In genomic region chr3:49020335-49021212, GRCh38 we compare ENCODE assay signal across 8 cellular contexts. TPM values are rescaled to one million over a fixed set of nuclear protein-coding genes. Genes with fewer than 3 reads are reported as not detected.
DNase-seq lines count a peak whose midpoint lies in the region; ATAC-seq and TF ChIP-seq lines count a peak whose summit lies in the region.

No MANE protein-coding gene starts in this region.

- H3K4me1 ChIP-seq in HAP-1 (peaks cover 19% of the 10 kb centered on the region), Panc1 (ENCODE audit: control insufficient read depth, insufficient read depth, low read length) (peaks cover 25% of the 10 kb centered on the region), liver (ENCODE audit: control insufficient read depth in 4 of 4, insufficient read depth in 4 of 4, low read length in 3 of 4) (peaks cover 15 to 52% (median 40%) of the 10 kb centered on the region in 4 donors)

- H3K36me3 ChIP-seq in HAP-1 (replicated peaks): peaks cover 49% of the 10 kb centered on the region
- peaks cover 9% of the 10 kb centered on the region for H3K36me3 ChIP-seq in Panc1 (ENCODE audit: control insufficient read depth, insufficient read depth, low read length)
- peaks cover 0 to 29% (median 22%) of the 10 kb centered on the region in 4 donors for H3K36me3 ChIP-seq in liver (ENCODE audit: control insufficient read depth in 4 of 4, insufficient read depth in 3 of 4, low read depth in 1 of 4, low read length in 3 of 4)

- POLR2A ChIA-PET in Panc1 (lab: Charles Lee): interaction anchor here (0.6 to 0.8 kb wide), 2 partner anchors 31 to 39 kb away, joined by 3 to 6 read pairs; partner anchors contain the start of gene P4HTM

- DNase-seq in NCI-H526 (lab: John Stamatoyannopoulos, UW) (peak; percentile 48 to 71), NCI-H526 treated with DMSO at 0.1 percent for 48 hours (lab: John Stamatoyannopoulos, UW) (no peak), HAP-1 (ENCODE audit: low spot score in 2 of 2) (peak in 1 of 2 experiments; percentile 53), Panc1 (ENCODE audit: low read depth, low spot score) (no peak), chondrocyte (ENCODE audit: low spot score) (peak; percentile 86), NCI-H1694 (lab: John Stamatoyannopoulos, UW) (no peak)

- peaks cover 14% of the 10 kb centered on the region for H3K36me3 Mint-ChIP-seq in chondrocyte (ENCODE audit: low read depth)

- H3K27ac Mint-ChIP-seq in chondrocyte (ENCODE audit: unreplicated experiment): peak overlapping the region; percentile 92

- TSS peak; percentile 86 for BruUV-seq in Panc1 (replicated peaks; lab: Mats Ljungman, UMichigan)

- 1% methylated on average over 51 of the region's 51 CpGs for WGBS in liver

- TF ChIP-seq RAD21 in liver (IDR thresholded peaks at IDR 0.05): no peak

- H3K27ac ChIP-seq in Panc1 (ENCODE audit: low read length) (peak overlapping the region; percentile 97), liver (ENCODE audit: low read depth in 1 of 2, low read length in 2 of 2) (peak overlapping the region; percentile 97 to 99), temporal lobe (ENCODE audit: low read depth, low read length) (peak overlapping the region; percentile 92)

- peak overlapping the region; percentile 90 for H3K4me3 Mint-ChIP-seq in chondrocyte (ENCODE audit: unreplicated experiment)

- no peak for TF ChIP-seq CTCF in Panc1 (IDR thresholded peaks at IDR 0.05)
- TF ChIP-seq CTCF in chondrocyte (IDR thresholded peaks at IDR 0.05): no peak
- no peak for TF ChIP-seq CTCF in liver (IDR thresholded peaks at IDR 0.05; ENCODE audit: low read depth, low read length, missing input control)

- H3K27me3 ChIP-seq in HAP-1 (ENCODE audit: low read depth) (no peaks in the 10 kb centered on the region), Panc1 (ENCODE audit: control insufficient read depth, insufficient read depth, low read length) (no peaks in the 10 kb centered on the region), liver (ENCODE audit: control insufficient read depth in 4 of 4, insufficient read depth in 4 of 4, low read length in 3 of 4) (no peaks in the 10 kb centered on the region)

- ATAC-seq in Panc1: no peak

- intact Hi-C loops in Panc1 (cut with micrococcal nuclease; ENCODE audit: unreplicated experiment): no loop called here

- H3K9me3 ChIP-seq in HAP-1 (no peaks in the 10 kb centered on the region), Panc1 (ENCODE audit: control insufficient read depth, insufficient read depth, low read depth, low read length) (no peaks in the 10 kb centered on the region), liver (ENCODE audit: control insufficient read depth in 4 of 4, low read length in 3 of 4) (no peaks in the 10 kb centered on the region)

- peak overlapping the region; percentile 46 to 96 for H3K9ac ChIP-seq in liver (ENCODE audit: low read depth in 1 of 2, low read length in 2 of 2)

- no peaks in the 10 kb centered on the region for H3K9me3 Mint-ChIP-seq in chondrocyte (ENCODE audit: low read depth)

- in situ Hi-C loops in HAP-1 (cut with MboI; ENCODE audit: low sequenced_read_pairs): no loop called here
- in situ Hi-C loops in Panc1 (cut with HindIII; ENCODE audit: low pct_unique_long_range_greater_than_20kb, low sequenced_read_pairs): no loop called here

- peak overlapping the region; percentile 84 for H3K4me3 ChIP-seq in HAP-1
- peak overlapping the region; percentile 71 to 90 for H3K4me3 ChIP-seq in Panc1 (ENCODE audit: low read depth in 2 of 2, low read length in 2 of 2)
- H3K4me3 ChIP-seq in liver (ENCODE audit: low read depth in 1 of 3, low read length in 3 of 3): peak overlapping the region; percentile 58 to 92 (median 70)

- CTCF ChIA-PET in Panc1 (lab: Charles Lee): interaction anchor here (1.5 kb wide), 1 partner anchor 33 kb away, joined by 4 read pairs; no protein-coding TSS in a partner anchor

- H3K4me1 Mint-ChIP-seq in chondrocyte (ENCODE audit: low read depth): peaks cover 55% of the 10 kb centered on the region

- H3K27me3 Mint-ChIP-seq in chondrocyte (ENCODE audit: low read depth): no peaks in the 10 kb centered on the region

TF ChIP-seq in liver, 16 proteins besides CTCF, POLR2A, EP300 and RAD21:
- TF ChIP-seq REST (IDR thresholded peaks at IDR 0.05) (no peak), NR2F2 (IDR thresholded peaks at IDR 0.05) (peak; percentile 15)

RNA-seq across cellular contexts. Expression of gene NDUFAF3, which starts 1.3 kb away (rescaled TPM):
- total RNA-seq in Panc1 (2021; ENCODE audit: unreplicated experiment): 101 TPM
- 127 TPM for polyA plus RNA-seq in Panc1 (2012; ENCODE audit: insufficient read length)
- 60.4 to 74.3 TPM (median 69.2 TPM) in 3 replicates for total RNA-seq in chondrocyte
- total RNA-seq in liver: 10 to 100 TPM; 28.6 to 75.6 TPM
- 100 to 1,000 TPM in 1 of 2 donors, 10 to 100 TPM in 1; 68.4 to 107 TPM for polyA plus RNA-seq in liver
- 24.1 TPM for total RNA-seq in temporal lobe

RNA-seq across cellular contexts. Expression of gene DALRD3, which starts 2.2 kb away (rescaled TPM):
- total RNA-seq in Panc1 (2021; ENCODE audit: unreplicated experiment) (22.5 TPM), chondrocyte (18.3 to 29.7 TPM (median 21.5 TPM) in 3 replicates), liver (10 to 100 TPM in 1 of 2 donors, 1 to 10 TPM in 1; 7.9 to 10.6 TPM), temporal lobe (38.1 TPM)
- polyA plus RNA-seq in Panc1 (2012; ENCODE audit: insufficient read length): 39.5 TPM
- polyA plus RNA-seq in liver: 1 to 10 TPM; 8.6 to 9.9 TPM

RNA-seq across cellular contexts. Expression of gene IMPDH2, which starts 8.6 kb away (rescaled TPM):
- total RNA-seq in Panc1 (2021; ENCODE audit: unreplicated experiment) (149 TPM), chondrocyte (133 to 199 TPM (median 140 TPM) in 3 replicates), liver (100 to 1,000 TPM in 1 of 2 donors, 10 to 100 TPM in 1; 33.6 to 182 TPM), temporal lobe (98.1 TPM)
- polyA plus RNA-seq in Panc1 (2012; ENCODE audit: insufficient read length): 163 TPM
- 10 to 100 TPM; 20.9 to 45.8 TPM for polyA plus RNA-seq in liver

RNA-seq across cellular contexts. Expression of gene WDR6, which starts 13.4 kb away (rescaled TPM):
- total RNA-seq in Panc1 (2021; ENCODE audit: unreplicated experiment) (142 TPM), chondrocyte (164 to 222 TPM (median 168 TPM) in 3 replicates), liver (10 to 100 TPM; 43.9 to 50.9 TPM), temporal lobe (87.8 TPM)
- polyA plus RNA-seq in Panc1 (2012; ENCODE audit: insufficient read length): 141 TPM
- polyA plus RNA-seq in liver: 10 to 100 TPM; 29.4 to 50.1 TPM

RNA-seq across cellular contexts. Expression of gene P4HTM, which starts 30.5 kb away (rescaled TPM):
- total RNA-seq in Panc1 (2021; ENCODE audit: unreplicated experiment) (28.3 TPM), chondrocyte (25.6 to 31.0 TPM (median 26.3 TPM) in 3 replicates), liver (10 to 100 TPM in 1 of 2 donors, 1 to 10 TPM in 1; 10.0 to 12.8 TPM), temporal lobe (47.5 TPM)
- 59.1 TPM for polyA plus RNA-seq in Panc1 (2012; ENCODE audit: insufficient read length)
- polyA plus RNA-seq in liver: 10 to 100 TPM; 11.0 to 16.2 TPM

Comparison
In these comparisons a context has a peak if more than half of its experiments do, and no peak if none do; other contexts are left out.
1. DNase-seq: peak in NCI-H526 (2 of 2) and chondrocyte (single experiment); none in NCI-H526 treated with DMSO at 0.1 percent for 48 hours (single experiment), Panc1 (single experiment) and NCI-H1694 (single experiment).
2. Peak in every context shown above with its lines, with median percentiles within 50 percentile points of each other: H3K4me3 ChIP-seq and H3K27ac ChIP-seq.